ENCODE assay signal across 19 cellular contexts in the genomic region with DNA sequence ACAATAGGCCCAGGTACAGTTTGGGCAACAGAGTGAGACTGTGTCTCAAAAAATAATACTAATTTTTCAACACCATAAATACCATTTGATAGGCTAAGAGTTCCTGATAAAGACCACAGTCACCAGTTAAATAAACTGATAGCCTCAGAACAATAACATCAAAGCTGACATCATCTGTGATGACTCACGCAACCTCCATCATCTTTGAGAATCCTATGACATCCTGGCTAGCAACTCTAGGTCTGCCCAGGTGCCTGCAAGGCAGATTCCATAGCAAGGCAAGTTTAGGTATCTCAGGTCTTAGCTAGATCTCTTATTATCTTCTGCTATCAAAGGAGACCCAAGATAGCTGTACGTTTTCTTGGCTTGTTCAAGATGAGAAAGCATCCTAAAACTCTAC. TPM values are rescaled to one million over a fixed set of nuclear protein-coding genes. Genes with fewer than 3 reads are reported as not detected.
DNase-seq lines count a peak whose midpoint lies in the region; ATAC-seq, FAIRE-seq and TF ChIP-seq lines count a peak whose summit lies in the region.
"Had no signal": no experiment of that assay in that cellular context is flagged by ENCODE, and none has a peak within 500 bp of the region (broad histone marks: within the 10 kb centered on the region; RNA-seq: fewer than 3 reads in every experiment).

No MANE protein-coding gene starts in this region.

- ATAC-seq in PC-3 (peak; percentile 43), GM19035 (IDR thresholded peaks at IDR 0.05; ENCODE audit: unreplicated experiment) (no peak)
- ATAC-seq in stimulated activated naive B cell treated with anti-CD40 and anti-IgM and Interleukin-4, amounts not matched to agents 10 μg/mL and 1 μg/mL and 100 μg/mL, for 72 hours (replicated peaks), result no peak
- ATAC-seq: activated naive CD8-positive, alpha-beta T cell treated with anti-CD3 and anti-CD28 coated beads, Interleukin-2, amount 50 U/mL, for 24 hours; left lung; WTC11 had no signal

- H3K9me3 ChIP-seq in PC-3 (ENCODE audit: low read length) (no peaks in the 10 kb centered on the region), small intestine (ENCODE audit: control insufficient read depth, low read depth) (no peaks in the 10 kb centered on the region)
- H3K9me3 ChIP-seq: left lung, thoracic aorta had no signal

- no peaks in the 10 kb centered on the region for H4K20me1 ChIP-seq in PC-3 (ENCODE audit: low read length)

- H3K9me3 Mint-ChIP-seq in stimulated activated naive B cell treated with anti-CD40 and anti-IgM and Interleukin-4, amounts not matched to agents 10 μg/mL and 1 μg/mL and 100 μg/mL, for 72 hours, result no peaks in the 10 kb centered on the region
- H3K9me3 Mint-ChIP-seq: activated naive CD8-positive, alpha-beta T cell treated with anti-CD3 and anti-CD28 coated beads, Interleukin-2, amount 50 U/mL, for 24 hours had no signal

- WGBS in small intestine, 3 donors, result 75 to 84% (median 76%) methylated on average over 2 of the region's 2 CpGs

- TF ChIP-seq CTCF in PC-3 (conservative IDR thresholded peaks at IDR 0.05; ENCODE audit: low read depth, low read length) (no peak), epithelial cell of esophagus (IDR thresholded peaks at IDR 0.05; ENCODE audit: insufficient read depth, low read depth, low read length, missing control alignments) (no peak)

- H3K27ac ChIP-seq in PC-3 (ENCODE audit: low read length), result no peak overlapping the region
- no peak overlapping the region for H3K27ac ChIP-seq in small intestine (ENCODE audit: low read depth in 1 of 2, low read length in 1 of 2)
- H3K27ac ChIP-seq: left lung, SK-N-MC, thoracic aorta had no signal

- H3K4me3 ChIP-seq in PC-3 (ENCODE audit: low read length) (no peak overlapping the region), epithelial cell of esophagus (ENCODE audit: low read length) (no peak overlapping the region), small intestine (ENCODE audit: low read depth in 1 of 2, low read length in 2 of 2) (no peak overlapping the region)
- H3K4me3 ChIP-seq: left lung, SK-N-MC, thoracic aorta had no signal

- intact Hi-C loops in PC-3 (cut with micrococcal nuclease), result no loop called here

- no peak for FAIRE-seq in H54 (lab: Jason Lieb, UNC)
- FAIRE-seq in small intestine (lab: Jason Lieb, UNC), result no peak
- FAIRE-seq: frontal cortex had no signal

- no peaks in the 10 kb centered on the region for H3K36me3 Mint-ChIP-seq in stimulated activated naive B cell treated with anti-CD40 and anti-IgM and Interleukin-4, amounts not matched to agents 10 μg/mL and 1 μg/mL and 100 μg/mL, for 72 hours
- H3K36me3 Mint-ChIP-seq: CD4-positive, alpha-beta memory T cell; WTC11 had no signal

- no peak overlapping the region for H3K9ac ChIP-seq in PC-3 (ENCODE audit: low read length)

- no peak overlapping the region for H3K27ac Mint-ChIP-seq in stimulated activated naive B cell treated with anti-CD40 and anti-IgM and Interleukin-4, amounts not matched to agents 10 μg/mL and 1 μg/mL and 100 μg/mL, for 72 hours
- H3K27ac Mint-ChIP-seq: activated naive CD8-positive, alpha-beta T cell treated with anti-CD3 and anti-CD28 coated beads, Interleukin-2, amount 50 U/mL, for 24 hours; CD4-positive, alpha-beta memory T cell; nephron progenitor cell; WTC11 had no signal

- H3K9me2 ChIP-seq in PC-3 (replicated peaks; ENCODE audit: low read length), result no peaks in the 10 kb centered on the region

- H3K27me3 Mint-ChIP-seq in stimulated activated naive B cell treated with anti-CD40 and anti-IgM and Interleukin-4, amounts not matched to agents 10 μg/mL and 1 μg/mL and 100 μg/mL, for 72 hours, result peaks cover 7 to 39% of the 10 kb centered on the region in 2 donors
- H3K27me3 Mint-ChIP-seq: activated naive CD8-positive, alpha-beta T cell treated with anti-CD3 and anti-CD28 coated beads, Interleukin-2, amount 50 U/mL, for 24 hours; CD4-positive, alpha-beta memory T cell had no signal

- CTCF ChIA-PET in PC-3 (lab: Charles Lee), result no interaction called here

- H3K27me3 ChIP-seq in PC-3 (ENCODE audit: low read length), result no peaks in the 10 kb centered on the region
- no peaks in the 10 kb centered on the region for H3K27me3 ChIP-seq in small intestine (ENCODE audit: control insufficient read depth in 2 of 2, insufficient read depth in 2 of 2, low read length in 2 of 2)
- H3K27me3 ChIP-seq: left lung had no signal

- H3K4me3 Mint-ChIP-seq in stimulated activated naive B cell treated with anti-CD40 and anti-IgM and Interleukin-4, amounts not matched to agents 10 μg/mL and 1 μg/mL and 100 μg/mL, for 72 hours, result no peak overlapping the region
- H3K4me3 Mint-ChIP-seq: activated naive CD8-positive, alpha-beta T cell treated with anti-CD3 and anti-CD28 coated beads, Interleukin-2, amount 50 U/mL, for 24 hours; CD4-positive, alpha-beta memory T cell; nephron progenitor cell; WTC11 had no signal

- no peaks in the 10 kb centered on the region for H3K4me1 Mint-ChIP-seq in stimulated activated naive B cell treated with anti-CD40 and anti-IgM and Interleukin-4, amounts not matched to agents 10 μg/mL and 1 μg/mL and 100 μg/mL, for 72 hours
- H3K4me1 Mint-ChIP-seq: activated naive CD8-positive, alpha-beta T cell treated with anti-CD3 and anti-CD28 coated beads, Interleukin-2, amount 50 U/mL, for 24 hours had no signal

- H3K36me3 ChIP-seq in PC-3 (ENCODE audit: low read depth, low read length) (no peaks in the 10 kb centered on the region), small intestine (ENCODE audit: control insufficient read depth in 2 of 2, insufficient read depth in 2 of 2, low read length in 2 of 2) (no peaks in the 10 kb centered on the region)
- H3K36me3 ChIP-seq: left lung, thoracic aorta had no signal

- no peak overlapping the region for H2AFZ ChIP-seq in PC-3 (ENCODE audit: low read length)

- no peaks in the 10 kb centered on the region for H3K79me2 ChIP-seq in PC-3 (ENCODE audit: low read length)

- TF ChIP-seq POLR2A in H54 (IDR thresholded peaks at IDR 0.05; ENCODE audit: low read depth, low read length), result no peak

- POLR2A ChIA-PET in PC-3 (lab: Charles Lee; ENCODE audit: unreplicated experiment), result no interaction called here

- no peaks in the 10 kb centered on the region for H3F3A ChIP-seq in PC-3 (ENCODE audit: low read length, unreplicated experiment)

- H3K4me1 ChIP-seq in PC-3 (ENCODE audit: insufficient read depth, low read length) (no peaks in the 10 kb centered on the region), small intestine (ENCODE audit: control insufficient read depth in 2 of 2, insufficient read depth in 1 of 2, low read depth in 1 of 2, low read length in 1 of 2) (no peaks in the 10 kb centered on the region)
- H3K4me1 ChIP-seq: left lung had no signal

- H3K4me2 ChIP-seq in PC-3 (ENCODE audit: low read length), result no peak overlapping the region

- peak; percentile 44 for DNase-seq in H54 (ENCODE audit: insufficient read length, low spot score)
- peak; percentile 57 for DNase-seq in PC-3
- peak; percentile 91 for DNase-seq in epithelial cell of esophagus (ENCODE audit: low read depth)
- DNase-seq in non-pigmented ciliary epithelial cell (ENCODE audit: low read depth), result peak; percentile 27
- DNase-seq in T-helper 1 cell, result no peak
- no peak for DNase-seq in small intestine
- DNase-seq in stimulated activated naive B cell treated with anti-CD40 and anti-IgM and Interleukin-4, amounts not matched to agents 10 μg/mL and 1 μg/mL and 100 μg/mL, for 72 hours, result no peak
- DNase-seq: activated naive CD8-positive, alpha-beta T cell treated with anti-CD3 and anti-CD28 coated beads, Interleukin-2, amount 50 U/mL, for 24 hours; CD4-positive, alpha-beta memory T cell; cortex of kidney; left lung; NCI-H1694; nephron progenitor cell; NK-92 treated with Interleukin-12 subunit alpha and Interleukin-12 subunit beta, amount 100 ng/mL, for 24 hours had no signal

- BruUV-seq in PC-3 (replicated peaks; lab: Mats Ljungman, UMichigan), result no TSS peak

RNA-seq across cellular contexts. Expression of gene UBAP2, which starts 30.5 kb away (rescaled TPM):
- 12.6 and 19.0 TPM in 2 replicates for total RNA-seq in PC-3 (2014; rRNA removed)
- polyA plus RNA-seq in small intestine, result 10 to 100 TPM in 1 of 3 donors, 1 to 10 TPM in 2; 4.6 to 15.1 (median 7.8) TPM

RNA-seq across cellular contexts. Expression of gene DCAF12, which starts 47.3 kb away (rescaled TPM):
- 12.9 and 16.1 TPM in 2 replicates for total RNA-seq in PC-3 (2014; rRNA removed)
- polyA plus RNA-seq in small intestine, result 10 to 100 TPM; 16.2 to 23.6 (median 17.2) TPM

Comparison
In these comparisons a context has a peak if more than half of its experiments do, and no peak if none do; other contexts are left out.
1. DNase-seq: peak in H54 (single experiment), PC-3 (single experiment), epithelial cell of esophagus (single experiment) and non-pigmented ciliary epithelial cell (single experiment); none in T-helper 1 cell (0 of 5), small intestine (single experiment) and stimulated activated naive B cell treated with anti-CD40 and anti-IgM and Interleukin-4, amounts not matched to agents 10 μg/mL and 1 μg/mL and 100 μg/mL, for 72 hours (single experiment).